ENCODE assay signal across 8 cellular contexts in the genomic region with DNA sequence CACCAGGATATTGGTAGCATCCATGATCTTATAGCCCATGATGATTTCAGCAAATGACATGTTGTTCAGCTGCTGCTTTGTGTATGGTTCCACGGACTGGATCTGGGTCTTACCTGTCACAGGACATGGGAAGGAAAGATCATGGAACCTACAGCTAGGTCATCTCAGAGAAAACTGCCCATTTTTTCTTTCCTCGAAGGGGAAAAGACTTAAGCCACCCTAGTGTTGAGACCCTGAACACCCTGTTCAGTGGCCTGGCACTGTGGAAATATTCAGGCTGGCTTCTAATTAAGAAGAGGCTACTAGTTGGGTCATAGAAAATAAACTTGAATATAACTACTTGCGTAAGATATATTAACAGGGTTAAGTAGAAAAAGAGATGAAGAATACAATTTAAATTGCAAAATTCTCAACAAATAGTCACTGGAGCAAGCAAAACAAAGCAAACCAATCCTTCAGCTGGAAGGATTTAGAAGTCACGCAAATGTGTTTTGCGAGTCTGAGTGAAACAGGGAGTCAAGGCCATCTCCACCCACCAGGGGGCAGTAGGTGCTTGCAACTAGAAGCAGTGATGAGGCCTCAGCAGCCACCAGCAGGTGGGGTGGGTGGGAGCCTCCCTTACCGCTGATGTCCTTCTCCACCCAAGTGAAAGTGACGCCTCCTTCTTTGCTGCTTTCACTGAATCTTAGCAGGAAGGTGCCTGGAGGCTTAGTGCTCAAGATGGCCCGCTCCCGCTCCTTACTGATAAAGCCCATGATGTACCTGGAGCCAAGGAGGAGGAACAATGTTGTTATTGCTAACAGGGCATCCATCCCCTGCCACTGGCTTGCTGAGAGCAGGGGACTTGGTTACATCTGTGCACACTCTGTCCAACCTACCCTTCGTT. TPM values are rescaled to one million over a fixed set of nuclear protein-coding genes. Genes with fewer than 3 reads are reported as not detected.
DNase-seq lines count a peak whose midpoint lies in the region; ATAC-seq and TF ChIP-seq lines count a peak whose summit lies in the region.

No MANE protein-coding gene starts in this region.

- H3K4me3 Mint-ChIP-seq in MCF 10A (ENCODE audit: unreplicated experiment) = no peak overlapping the region

- ATAC-seq in HG03097 (IDR thresholded peaks at IDR 0.05; ENCODE audit: low FRiP score, unreplicated experiment) (peak; percentile 71), GM18520 (IDR thresholded peaks at IDR 0.05; ENCODE audit: unreplicated experiment) (no peak)

- DNase-seq in GDM1 (lab: John Stamatoyannopoulos, UW) (peak; percentile 89), NCI-H226 (peak; percentile 74), MCF 10A (ENCODE audit: unreplicated experiment) (peak; percentile 93), inferior parietal cortex (ENCODE audit: extremely low spot score) (peak; percentile 96)
- peak; percentile 85 to 91 for DNase-seq in stimulated activated CD4-positive, alpha-beta T cell treated with anti-CD3 and anti-CD28 coated beads, Interleukin-15, amount 100 ng/mL, for 1 hour (ENCODE audit: low read depth in 1 of 2, low spot score in 1 of 2)

- H3K27me3 Mint-ChIP-seq in MCF 10A (ENCODE audit: insufficient read depth, unreplicated experiment) = no peaks in the 10 kb centered on the region

- no TSS peak for BruUV-seq in MCF 10A (replicated peaks; lab: Mats Ljungman, UMichigan)

- intact Hi-C loops in MCF 10A (cut with micrococcal nuclease) = loop anchor here (1.0 to 5.0 kb wide), 6 partner anchors 65 to 205 kb away; partner anchors contain the start of genes CAVIN1 and STAT3

- no peak overlapping the region for H3K4me3 ChIP-seq in WI38 (ENCODE audit: low read depth, low read length)

- POLR2A ChIA-PET in MCF 10A (lab: Yijun Ruan, JAX) = interaction anchor here (0.7 to 3.0 kb wide), 11 partner anchors 8 to 214 kb away, joined by 3 to 13 read pairs (median 3); partner anchors contain the start of genes CAVIN1 and NAGLU

- TF ChIP-seq CTCF in WI38 (IDR thresholded peaks at IDR 0.05; ENCODE audit: low read depth, low read length) (peak; percentile 98), MCF 10A (IDR thresholded peaks at IDR 0.05; ENCODE audit: unreplicated experiment) (peak; percentile 99)

- CTCF ChIA-PET in MCF 10A (lab: Yijun Ruan, JAX) = interaction anchor here (0.7 to 2.4 kb wide), 20 partner anchors 8 to 303 kb away, joined by 3 to 13 read pairs (median 4); partner anchors contain the start of genes CAVIN1 and STAT3

- peaks cover 98% of the 10 kb centered on the region for H3K36me3 Mint-ChIP-seq in MCF 10A (ENCODE audit: insufficient read depth, unreplicated experiment)

- H3K4me1 Mint-ChIP-seq in MCF 10A (ENCODE audit: insufficient read depth, unreplicated experiment) = peaks cover 11% of the 10 kb centered on the region

- H3K9me3 Mint-ChIP-seq in MCF 10A (ENCODE audit: unreplicated experiment) = no peaks in the 10 kb centered on the region

- H3K27ac Mint-ChIP-seq in MCF 10A (ENCODE audit: low read depth, unreplicated experiment) = peak overlapping the region; percentile 46

RNA-seq across cellular contexts. Expression of gene STAT5A, which starts 34.3 kb away (rescaled TPM):
- 1.0 and 1.7 TPM in 2 replicates for total RNA-seq in MCF 10A (2022)

RNA-seq across cellular contexts. Expression of gene STAT5B, which starts 46.4 kb away (rescaled TPM):
- 29.8 and 32.6 TPM in 2 replicates for total RNA-seq in MCF 10A (2022)
